Comparison of ENCODE assay signal across 8 cellular contexts in the genomic region with DNA sequence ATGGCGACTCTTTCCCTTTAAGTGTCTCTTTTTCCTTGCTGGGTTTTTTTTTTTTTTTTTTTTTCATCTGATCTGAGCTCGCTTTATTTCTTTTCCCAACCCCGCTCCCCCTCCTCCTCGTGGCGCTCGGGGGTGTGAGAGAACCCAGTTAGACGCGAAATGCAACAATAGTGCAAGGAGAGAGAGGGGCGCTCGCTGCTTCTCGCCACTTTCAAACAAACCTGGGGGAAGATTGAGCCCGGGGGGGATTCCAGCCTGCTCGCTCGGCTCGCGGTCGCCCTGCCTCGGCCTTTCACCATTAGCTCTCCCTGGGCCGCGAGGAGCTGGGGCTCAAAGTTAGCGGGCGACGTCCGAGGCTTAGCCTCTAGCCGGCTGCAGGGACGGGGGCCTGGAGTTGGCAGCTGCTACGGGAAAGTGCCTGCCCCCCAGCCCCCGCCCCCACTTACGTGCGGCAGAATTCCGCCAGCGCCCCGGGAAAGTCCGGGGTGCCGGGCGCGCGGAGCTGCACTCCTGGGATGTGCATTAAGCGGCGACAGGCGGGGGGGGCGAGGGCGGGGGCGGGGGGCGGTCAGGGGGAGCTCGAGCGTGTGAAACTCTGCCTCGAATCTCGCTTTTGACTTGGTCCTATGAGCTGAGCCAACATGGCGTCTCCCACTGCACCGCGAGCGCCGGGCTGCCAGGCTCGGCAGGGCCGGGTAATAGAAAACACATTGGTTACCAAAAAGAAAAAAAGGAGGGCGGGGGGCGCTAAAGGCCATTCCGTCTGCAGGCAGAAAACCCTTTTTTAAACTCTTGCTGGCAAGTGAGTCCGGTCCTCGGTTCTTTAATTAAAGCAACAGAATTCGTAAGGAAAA. TPM values are rescaled to one million over a fixed set of nuclear protein-coding genes. Genes with fewer than 3 reads are reported as not detected.
DNase-seq lines count a peak whose midpoint lies in the region; TF ChIP-seq lines count a peak whose summit lies in the region.

No MANE protein-coding gene starts in this region.

- CTCF ChIA-PET in AG04449 (lab: Yijun Ruan, JAX) = interaction anchor here (1.3 to 11.2 kb wide), 5 partner anchors 9 to 1082 kb away, joined by 5 to 127 read pairs (median 7); partner anchors contain the start of gene NR2F2
- CTCF ChIA-PET in HEK293T (lab: Yijun Ruan, JAX) = interaction anchor here (0.7 to 1.3 kb wide), 6 partner anchors 8 to 355 kb away, joined by 3 to 12 read pairs (median 3); no protein-coding TSS in a partner anchor

- TF ChIP-seq CTCF in AG04449 (IDR thresholded peaks at IDR 0.05; ENCODE audit: insufficient read depth, low read length, missing control alignments) (no peak), right atrium auricular region (IDR thresholded peaks at IDR 0.05) (no peak), sigmoid colon (IDR thresholded peaks at IDR 0.05) (no peak)

- H3K9me3 ChIP-seq in adipocyte (ENCODE audit: control insufficient read depth, low read length) (no peaks in the 10 kb centered on the region), right atrium auricular region (no peaks in the 10 kb centered on the region), sigmoid colon (no peaks in the 10 kb centered on the region)

- peak overlapping the region; percentile 95 to 97 for H3K27ac ChIP-seq in right atrium auricular region
- peak overlapping the region; percentile 92 to 97 (median 94) for H3K27ac ChIP-seq in sigmoid colon

- no peak for TF ChIP-seq POLR2A in sigmoid colon (IDR thresholded peaks at IDR 0.05)

- no peak for DNase-seq in AG04449 (ENCODE audit: low read depth, low spot score)
- no peak for DNase-seq in HEK293T (ENCODE audit: extremely low spot score)
- peak; percentile 81 for DNase-seq in adipocyte (ENCODE audit: low read depth)
- DNase-seq in right atrium auricular region (ENCODE audit: low spot score) = peak; percentile 59
- DNase-seq in sigmoid colon = peak; percentile 76
- no peak for DNase-seq in activated effector memory CD4-positive, alpha-beta T cell treated with anti-CD3 and anti-CD28 coated beads, Interleukin-2, amount 50 U/mL, for 16 hours
- DNase-seq in amniotic stem cell (lab: John Stamatoyannopoulos, UW) = no peak
- DNase-seq in occipital lobe (lab: John Stamatoyannopoulos, UW) = no peak

- intact Hi-C loops in sigmoid colon (cut with DNase I) = no loop called here

- H3K9ac ChIP-seq in adipocyte (ENCODE audit: low read length) = peak overlapping the region; percentile 99

- H3K4me3 ChIP-seq in AG04449 (ENCODE audit: low read depth, low read length) (peak overlapping the region; percentile 96), adipocyte (ENCODE audit: low read length) (peak overlapping the region; percentile 97), right atrium auricular region (peak overlapping the region; percentile 67 to 70), sigmoid colon (peak overlapping the region; percentile 69 to 89 (median 80))

- H3K4me1 ChIP-seq in adipocyte (ENCODE audit: control insufficient read depth, insufficient read depth, low read length) (peaks cover 31% of the 10 kb centered on the region), right atrium auricular region (peaks cover 0 to 45% of the 10 kb centered on the region in 2 donors), sigmoid colon (peaks cover 0 to 50% (median 45%) of the 10 kb centered on the region in 4 donors)

- H3K36me3 ChIP-seq in adipocyte (ENCODE audit: control insufficient read depth, insufficient read depth, low read length, severe bottlenecking) (peaks cover 63% of the 10 kb centered on the region), right atrium auricular region (peaks cover 17% of the 10 kb centered on the region), sigmoid colon (no peaks in the 10 kb centered on the region)

- no peak for TF ChIP-seq EP300 in sigmoid colon (IDR thresholded peaks at IDR 0.05)

- POLR2A ChIA-PET in AG04449 (lab: Yijun Ruan, JAX) = interaction anchor here (0.6 to 2.7 kb wide), 6 partner anchors 9 to 742 kb away, joined by 3 to 15 read pairs (median 5); partner anchors contain the start of gene NR2F2
- POLR2A ChIA-PET in HEK293T (lab: Yijun Ruan, JAX) = interaction anchor here (0.6 to 5.8 kb wide), 3 partner anchors 10 to 133 kb away, joined by 3 to 44 read pairs (median 8); partner anchors contain the start of gene NR2F2

- WGBS in sigmoid colon, 2 donors = 1 to 4% methylated on average over 62 of the region's 62 CpGs

- no peaks in the 10 kb centered on the region for H3K27me3 ChIP-seq in adipocyte (replicated peaks; ENCODE audit: control insufficient read depth, insufficient read depth, low read length)
- no peaks in the 10 kb centered on the region for H3K27me3 ChIP-seq in right atrium auricular region
- H3K27me3 ChIP-seq in sigmoid colon = no peaks in the 10 kb centered on the region

TF ChIP-seq in HEK293T, 16 proteins besides CTCF, POLR2A, EP300 and RAD21:
- no peak for TF ChIP-seq FOXK2 (IDR thresholded peaks at IDR 0.05)
- no peak for TF ChIP-seq SUZ12 (IDR thresholded peaks at IDR 0.05)
- no peak for TF ChIP-seq ARNT (IDR thresholded peaks at IDR 0.05)
- TF ChIP-seq FOXM1 (IDR thresholded peaks at IDR 0.05; ENCODE audit: borderline replicate concordance) = no peak
- peak; percentile 86 for TF ChIP-seq ZNF384 (IDR thresholded peaks at IDR 0.05)
- TF ChIP-seq TARDBP (IDR thresholded peaks at IDR 0.05) = no peak
- no peak for TF ChIP-seq SP1 (IDR thresholded peaks at IDR 0.05)
- TF ChIP-seq NFRKB (IDR thresholded peaks at IDR 0.05) = peak; percentile 28; the same call in 1 of the 2 replicates
- TF ChIP-seq HDGF (IDR thresholded peaks at IDR 0.05; ENCODE audit: borderline replicate concordance) = no peak
- TF ChIP-seq ELF4 (IDR thresholded peaks at IDR 0.05) = no peak
- no peak for TF ChIP-seq LEF1 (IDR thresholded peaks at IDR 0.05; ENCODE audit: borderline replicate concordance)
- TF ChIP-seq FOXA1 (IDR thresholded peaks at IDR 0.05) = no peak
- TF ChIP-seq BHLHE40 (IDR thresholded peaks at IDR 0.05; ENCODE audit: borderline replicate concordance) = no peak
- peak; percentile 19; the same call in 1 of the 2 replicates for TF ChIP-seq L3MBTL2 (conservative IDR thresholded peaks at IDR 0.05)

RNA-seq across cellular contexts. Expression of gene NR2F2, which starts 10.3 kb away (rescaled TPM):
- total RNA-seq in right atrium auricular region = 10 to 100 TPM; 25.0 to 26.7 TPM
- 10 to 100 TPM; 24.0 to 47.9 (median 31.0) TPM for total RNA-seq in sigmoid colon
- polyA plus RNA-seq in sigmoid colon = 10 to 100 TPM; 12.6 to 20.0 (median 12.9) TPM
- 4.1 TPM for total RNA-seq in occipital lobe

Comparison
In these comparisons a context has a peak if more than half of its experiments do, and no peak if none do; other contexts are left out.
1. DNase-seq: peak in adipocyte (single experiment), right atrium auricular region (single experiment) and sigmoid colon (single experiment); none in AG04449 (single experiment), HEK293T (single experiment), activated effector memory CD4-positive, alpha-beta T cell treated with anti-CD3 and anti-CD28 coated beads, Interleukin-2, amount 50 U/mL, for 16 hours (single experiment), amniotic stem cell (single experiment) and occipital lobe (single experiment).
2. Peak in every context shown above with its lines, with median percentiles within 50 percentile points of each other: H3K4me3 ChIP-seq.